ENCODE assay signal across 27 cellular contexts in the genomic region with DNA sequence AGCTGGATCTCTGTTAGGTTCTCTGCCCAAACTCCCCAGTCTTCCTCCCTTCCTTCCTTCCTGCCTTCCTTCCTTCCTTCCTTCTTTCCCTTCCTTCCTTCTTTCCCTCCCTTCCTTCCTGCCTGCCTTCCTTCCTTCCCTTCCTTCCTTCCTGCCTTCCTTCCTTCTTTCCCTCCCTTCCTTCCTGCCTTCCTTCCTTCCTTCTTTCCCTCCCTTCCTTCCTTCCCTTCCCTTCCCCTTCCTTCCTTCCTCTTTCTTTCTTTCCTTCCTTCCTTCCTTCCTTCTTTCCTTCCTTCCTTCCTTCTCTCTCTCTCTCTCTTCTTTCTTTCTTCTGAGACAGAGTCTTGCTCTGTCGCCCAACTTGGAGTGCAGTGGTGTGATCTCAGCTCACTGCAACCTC.
"Had no signal": no experiment of that assay in that cellular context is flagged by ENCODE, and none has a peak within 500 bp of the region (broad histone marks: within the 10 kb centered on the region; RNA-seq: fewer than 3 reads in every experiment).

No MANE protein-coding gene starts in this region.

- H3K9me3 ChIP-seq: ascending aorta, body of pancreas, MG63, SK-N-SH had no signal

- H3K36me3 ChIP-seq: ascending aorta had no signal

- H3K4me3 ChIP-seq: ascending aorta, body of pancreas, MG63 had no signal

- H3K4me1 ChIP-seq: ascending aorta, body of pancreas had no signal

- H3K9me3 Mint-ChIP-seq: activated T-cell treated with anti-CD3 and anti-CD28 coated beads, Interleukin-2, amount 50 U/mL, for 4 hours had no signal

- H3K27me3 Mint-ChIP-seq: activated CD4-positive, alpha-beta memory T cell treated with anti-CD3 and anti-CD28 coated beads, Interleukin-2, amount 10 ng/mL, durations not matched to agents 7 days and 5 days had no signal

- DNase-seq: activated CD4-positive, alpha-beta memory T cell treated with anti-CD3 and anti-CD28 coated beads, Interleukin-2, amount 10 ng/mL, durations not matched to agents 7 days and 5 days; activated CD4-positive, alpha-beta T cell treated with anti-CD3 and anti-CD28 coated beads, Interleukin-2, amount 50 U/mL, for 1 hour; activated CD4-positive, CD25-positive, alpha-beta regulatory T cell; activated gamma-delta T cell treated with Interleukin-2 at 50 U/mL for 16 hours; activated naive CD4-positive, alpha-beta T cell treated with anti-CD3 and anti-CD28 coated beads, Interleukin-2, amount 10 ng/mL, durations not matched to agents 7 days and 5 days; activated T-cell treated with anti-CD3 and anti-CD28 coated beads, Interleukin-2, amount 50 U/mL, for 4 hours; amniotic stem cell; body of pancreas; central memory CD4-positive, alpha-beta T cell; MG63; MV-4-11; NCI-H1092 treated with DMSO at 0.1 percent for 48 hours; NCI-H1417 treated with DMSO at 0.1 percent for 48 hours; NCI-H1694; NCI-H2029; NCI-H2107; NCI-H226; NCI-H510A; NCI-H526 treated with DMSO at 0.1 percent for 48 hours; NCI-H82; RPMI8226; SK-N-SH; T-helper 1 cell; T-helper 9 cell had no signal

- H3K4me3 Mint-ChIP-seq: activated CD4-positive, alpha-beta memory T cell treated with anti-CD3 and anti-CD28 coated beads, Interleukin-2, amount 10 ng/mL, durations not matched to agents 7 days and 5 days; activated naive CD4-positive, alpha-beta T cell treated with anti-CD3 and anti-CD28 coated beads, Interleukin-2, amount 10 ng/mL, durations not matched to agents 7 days and 5 days; activated T-cell treated with anti-CD3 and anti-CD28 coated beads, Interleukin-2, amount 50 U/mL, for 4 hours had no signal

- H3K27ac ChIP-seq: ascending aorta, body of pancreas had no signal

- ATAC-seq: activated T-cell treated with anti-CD3 and anti-CD28 coated beads, Interleukin-2, amount 50 U/mL, for 4 hours; body of pancreas; Right ventricle myocardium inferior had no signal

- H3K27ac Mint-ChIP-seq: activated CD4-positive, alpha-beta memory T cell treated with anti-CD3 and anti-CD28 coated beads, Interleukin-2, amount 10 ng/mL, durations not matched to agents 7 days and 5 days; activated naive CD4-positive, alpha-beta T cell treated with anti-CD3 and anti-CD28 coated beads, Interleukin-2, amount 10 ng/mL, durations not matched to agents 7 days and 5 days; activated T-helper 2 cell treated with anti-CD3 and anti-CD28 coated beads, Interferon-gamma antibody, Interleukin-2, Interleukin-4, amounts not matched to agents 10 μg/mL and 5 μg/mL and 100 μg/mL, durations not matched to agents 14 hours and 24 hours and 36 hours had no signal

- H3K27me3 ChIP-seq: ascending aorta, body of pancreas, MG63 had no signal
